In the genomic region with DNA sequence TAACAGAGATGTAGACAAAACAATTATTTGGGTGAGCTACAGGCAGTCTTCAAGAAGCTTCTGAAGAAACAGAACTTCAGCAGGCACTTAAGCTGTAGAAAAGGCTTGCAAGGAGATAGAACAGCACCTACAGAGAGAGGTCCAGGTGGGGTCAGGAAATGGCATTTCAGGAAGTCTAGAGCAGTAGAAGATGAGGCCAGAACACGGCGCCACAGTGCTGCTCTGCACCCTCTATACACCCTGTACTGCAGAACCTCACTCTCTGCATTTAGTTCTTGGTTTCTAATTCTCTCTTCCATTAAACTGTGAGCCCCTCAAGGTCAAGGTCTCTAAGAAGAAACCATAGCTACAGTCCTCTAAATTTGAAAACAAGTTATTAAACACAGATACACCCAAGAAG, we compare ENCODE assay signal across 19 cellular contexts. TPM values are rescaled to one million over a fixed set of nuclear protein-coding genes. Genes with fewer than 3 reads are reported as not detected.
"Had no signal": no experiment of that assay in that cellular context is flagged by ENCODE, and none has a peak within 500 bp of the region (broad histone marks: within the 10 kb centered on the region; RNA-seq: fewer than 3 reads in every experiment).

No MANE protein-coding gene starts in this region.

RNA-seq across cellular contexts. Expression of a gene that starts 49.9 kb away (rescaled TPM):
- total RNA-seq: activated naive CD4-positive, alpha-beta T cell treated with anti-CD3 and anti-CD28 coated beads, Interleukin-2, amount 50 U/mL, for 72 hours; activated naive CD8-positive, alpha-beta T cell treated with anti-CD3 and anti-CD28 coated beads for 36 hours; activated naive CD8-positive, alpha-beta T cell treated with anti-CD3 and anti-CD28 coated beads, Interleukin-2, amount 10 ng/mL, durations not matched to agents 7 days and 5 days; activated T-cell treated with anti-CD3 and anti-CD28 coated beads, Interleukin-2, amount 50 U/mL, for 4 hours; activated T-cell treated with anti-CD3 and anti-CD28 coated beads, Interleukin-2, amount 50 U/mL, for 72 hours; activated T-helper 1 cell treated with anti-CD3 and anti-CD28 coated beads, Interleukin-12 subunit alpha, Interleukin-12 subunit beta, Interleukin-2, Interleukin-4 antibody, amounts not matched to agents 30 ng/mL and 10 ng/mL and 1 ng/mL, durations not matched to agents 14 hours and 24 hours and 36 hours; activated T-helper 17 cell treated with anti-CD3 and anti-CD28 coated beads, Interleukin-2, amount 50 U/mL, for 72 hours; activated T-helper 2 cell treated with anti-CD3 and anti-CD28 coated beads, Interferon-gamma antibody, Interleukin-2, Interleukin-4, amounts not matched to agents 10 μg/mL and 5 μg/mL and 100 μg/mL, durations not matched to agents 14 hours and 24 hours and 36 hours; adrenal gland; aorta; ascending aorta; astrocyte; body of pancreas; breast epithelium; bronchial epithelial cell; cardiac septum; cerebellum; chondrocyte had no signal
- polyA plus RNA-seq: adipose tissue, aorta had no signal
